1 cellular context compared by ENCODE assay signal in the genomic region with DNA sequence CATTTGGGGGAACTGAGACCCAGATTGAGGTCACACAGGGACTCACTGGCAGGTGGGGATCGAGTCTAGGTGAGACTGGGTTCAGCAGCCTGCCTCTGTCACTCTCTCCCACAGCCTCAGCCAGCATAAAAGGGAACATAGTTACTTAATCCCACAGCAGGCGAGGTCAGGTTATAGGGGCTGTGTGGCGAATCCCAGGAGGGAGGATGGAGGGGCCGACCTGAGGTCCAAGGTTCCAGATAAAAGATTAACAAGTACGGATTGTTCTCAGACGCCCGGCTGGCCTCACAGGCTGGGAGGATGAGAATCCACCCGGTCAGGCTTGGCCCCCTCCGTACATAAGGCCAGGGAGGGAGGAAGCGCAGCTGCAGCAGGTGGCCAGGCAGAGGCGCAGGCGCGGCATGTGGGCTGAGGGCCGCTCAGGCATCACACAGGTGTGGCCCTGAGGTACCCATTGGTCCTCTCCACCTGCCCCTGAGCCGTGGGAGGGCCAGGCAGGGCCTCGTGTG.
TF ChIP-seq lines count a peak whose summit lies in the region.

No MANE protein-coding gene starts in this region.

TF ChIP-seq in K562, 482 proteins besides CTCF, POLR2A, EP300 and RAD21 (continued from another document):
- TF ChIP-seq, protein P1, sequence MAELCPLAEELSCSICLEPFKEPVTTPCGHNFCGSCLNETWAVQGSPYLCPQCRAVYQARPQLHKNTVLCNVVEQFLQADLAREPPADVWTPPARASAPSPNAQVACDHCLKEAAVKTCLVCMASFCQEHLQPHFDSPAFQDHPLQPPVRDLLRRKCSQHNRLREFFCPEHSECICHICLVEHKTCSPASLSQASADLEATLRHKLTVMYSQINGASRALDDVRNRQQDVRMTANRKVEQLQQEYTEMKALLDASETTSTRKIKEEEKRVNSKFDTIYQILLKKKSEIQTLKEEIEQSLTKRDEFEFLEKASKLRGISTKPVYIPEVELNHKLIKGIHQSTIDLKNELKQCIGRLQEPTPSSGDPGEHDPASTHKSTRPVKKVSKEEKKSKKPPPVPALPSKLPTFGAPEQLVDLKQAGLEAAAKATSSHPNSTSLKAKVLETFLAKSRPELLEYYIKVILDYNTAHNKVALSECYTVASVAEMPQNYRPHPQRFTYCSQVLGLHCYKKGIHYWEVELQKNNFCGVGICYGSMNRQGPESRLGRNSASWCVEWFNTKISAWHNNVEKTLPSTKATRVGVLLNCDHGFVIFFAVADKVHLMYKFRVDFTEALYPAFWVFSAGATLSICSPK (IDR thresholded peaks at IDR 0.05; ENCODE audit: borderline replicate concordance), result no peak
- TF ChIP-seq NEUROD1 (IDR thresholded peaks at IDR 0.05; ENCODE audit: borderline replicate concordance, low read depth, low read length, partially characterized antibody), result no peak
TF ChIP-seq in K562: peak in this region for 3.
